ENCODE assay signal across 1 cellular context in genomic region chr18:35694803-35695202, GRCh38.
TF ChIP-seq lines count a peak whose summit lies in the region.

No MANE protein-coding gene starts in this region.

TF ChIP-seq in GM12878, 131 proteins besides CTCF, POLR2A, EP300 and RAD21:
- TF ChIP-seq MEF2B (IDR thresholded peaks at IDR 0.05; ENCODE audit: partially characterized antibody, poor library complexity, severe bottlenecking) = no peak
- no peak for TF ChIP-seq ESRRA (IDR thresholded peaks at IDR 0.05; ENCODE audit: low read length)
- no peak for TF ChIP-seq ZNF207 (IDR thresholded peaks at IDR 0.05; ENCODE audit: borderline replicate concordance)
- no peak for TF ChIP-seq RCOR1 (conservative IDR thresholded peaks at IDR 0.05; ENCODE audit: low read depth, low read length)
- TF ChIP-seq SUPT20H (IDR thresholded peaks at IDR 0.05; ENCODE audit: borderline replicate concordance, control insufficient read depth, low read depth, low read length) = no peak
